ENCODE assay signal across 30 cellular contexts in genomic region chr16:13139661-13140241, GRCh38.
"Had no signal": no experiment of that assay in that cellular context is flagged by ENCODE, and none has a peak within 500 bp of the region (broad histone marks: within the 10 kb centered on the region; RNA-seq: fewer than 3 reads in every experiment).

No MANE protein-coding gene starts in this region.

- H3K4me1 Mint-ChIP-seq: activated CD4-positive, alpha-beta T cell treated with anti-CD3 and anti-CD28 coated beads, Interleukin-2, amount 10 ng/mL, durations not matched to agents 24 days and 14 days; activated naive CD8-positive, alpha-beta T cell treated with anti-CD3 and anti-CD28 coated beads for 36 hours; activated T-helper 17 cell treated with anti-CD3 and anti-CD28 coated beads, Interleukin-2, amount 50 U/mL, for 72 hours had no signal

- H3K36me3 ChIP-seq: brain microvascular endothelial cell, cardiac muscle cell, Peyer's patch, SJCRH30 had no signal

- H3K4me3 ChIP-seq: cardiac muscle cell, K562, Peyer's patch, SJCRH30, SK-N-MC had no signal

- H3K27ac ChIP-seq: brain microvascular endothelial cell, cardiac muscle cell, Peyer's patch, SJCRH30, SK-N-MC had no signal

- H3K27me3 Mint-ChIP-seq: activated CD4-positive, alpha-beta T cell treated with anti-CD3 and anti-CD28 coated beads, Interleukin-2, amount 10 ng/mL, durations not matched to agents 24 days and 14 days; activated CD8-positive, alpha-beta T cell treated with anti-CD3 and anti-CD28 coated beads for 36 hours; activated naive CD8-positive, alpha-beta T cell treated with anti-CD3 and anti-CD28 coated beads for 36 hours; activated T-helper 17 cell treated with anti-CD3 and anti-CD28 coated beads, Interleukin-2, amount 50 U/mL, for 72 hours had no signal

- DNase-seq: activated CD4-positive, alpha-beta T cell treated with anti-CD3 and anti-CD28 coated beads, Interleukin-2, amount 10 ng/mL, durations not matched to agents 24 days and 14 days; activated CD4-positive, alpha-beta T cell treated with anti-CD3 and anti-CD28 coated beads, Interleukin-2, amount 50 U/mL, for 4 hours; activated CD8-positive, alpha-beta T cell treated with anti-CD3 and anti-CD28 coated beads for 36 hours; activated effector memory CD4-positive, alpha-beta T cell treated with anti-CD3 and anti-CD28 coated beads, Interleukin-2, amount 50 U/mL, for 16 hours; activated naive CD4-positive, alpha-beta T cell; activated naive CD4-positive, alpha-beta T cell treated with anti-CD3 and anti-CD28 coated beads, Interleukin-2, amount 50 U/mL, for 16 hours; activated naive CD8-positive, alpha-beta T cell treated with anti-CD3 and anti-CD28 coated beads for 36 hours; activated T-cell treated with anti-CD3 and anti-CD28 coated beads, Interleukin-2, amount 50 U/mL, for 1 hour; activated T-cell treated with anti-CD3 and anti-CD28 coated beads, Interleukin-2, amount 50 U/mL, for 72 hours; amniotic stem cell; aorta; brain microvascular endothelial cell; NCI-H1105 treated with DMSO at 0.1 percent for 48 hours; NCI-H1436; NCI-H1694 treated with DMSO at 0.1 percent for 48 hours; NCI-H2029; NCI-H345; NCI-H526; NCI-H748 treated with DMSO at 0.1 percent for 48 hours; NK-92 treated with Interleukin-12 subunit alpha and Interleukin-12 subunit beta, amount 100 ng/mL, for 24 hours; PC-3; Peyer's patch; SHP77; SJCRH30 had no signal

- H3K9me3 ChIP-seq: SJCRH30 had no signal

- ATAC-seq: activated CD8-positive, alpha-beta T cell treated with anti-CD3 and anti-CD28 coated beads for 36 hours; activated T-cell treated with anti-CD3 and anti-CD28 coated beads, Interleukin-2, amount 50 U/mL, for 72 hours; activated T-helper 17 cell treated with anti-CD3 and anti-CD28 coated beads, Interleukin-2, amount 50 U/mL, for 72 hours; K562; PC-3 had no signal

- H3K27me3 ChIP-seq: brain microvascular endothelial cell, cardiac muscle cell, Peyer's patch, SJCRH30 had no signal

- H3K4me3 Mint-ChIP-seq: activated CD4-positive, alpha-beta T cell treated with anti-CD3 and anti-CD28 coated beads, Interleukin-2, amount 10 ng/mL, durations not matched to agents 24 days and 14 days; activated CD8-positive, alpha-beta T cell treated with anti-CD3 and anti-CD28 coated beads for 36 hours; activated naive CD8-positive, alpha-beta T cell treated with anti-CD3 and anti-CD28 coated beads for 36 hours; activated T-cell treated with anti-CD3 and anti-CD28 coated beads, Interleukin-2, amount 50 U/mL, for 72 hours; activated T-helper 17 cell treated with anti-CD3 and anti-CD28 coated beads, Interleukin-2, amount 50 U/mL, for 72 hours; T-helper 2 cell treated with Interferon-gamma antibody and Interleukin-4, amounts not matched to agents 5 μg/mL and 100 μg/mL, for 36 hours had no signal

- FAIRE-seq: K562, TTC549 had no signal

- H3K36me3 Mint-ChIP-seq: activated naive CD8-positive, alpha-beta T cell treated with anti-CD3 and anti-CD28 coated beads for 36 hours had no signal

- H3K27ac Mint-ChIP-seq: activated CD4-positive, alpha-beta T cell treated with anti-CD3 and anti-CD28 coated beads, Interleukin-2, amount 10 ng/mL, durations not matched to agents 24 days and 14 days; activated CD8-positive, alpha-beta T cell treated with anti-CD3 and anti-CD28 coated beads for 36 hours; activated naive CD8-positive, alpha-beta T cell treated with anti-CD3 and anti-CD28 coated beads for 36 hours; activated T-cell treated with anti-CD3 and anti-CD28 coated beads, Interleukin-2, amount 50 U/mL, for 72 hours; activated T-helper 17 cell treated with anti-CD3 and anti-CD28 coated beads, Interleukin-2, amount 50 U/mL, for 72 hours; T-helper 2 cell treated with Interferon-gamma antibody and Interleukin-4, amounts not matched to agents 5 μg/mL and 100 μg/mL, for 36 hours had no signal

- H3K4me1 ChIP-seq: Peyer's patch, SJCRH30 had no signal
